In the genomic region with DNA sequence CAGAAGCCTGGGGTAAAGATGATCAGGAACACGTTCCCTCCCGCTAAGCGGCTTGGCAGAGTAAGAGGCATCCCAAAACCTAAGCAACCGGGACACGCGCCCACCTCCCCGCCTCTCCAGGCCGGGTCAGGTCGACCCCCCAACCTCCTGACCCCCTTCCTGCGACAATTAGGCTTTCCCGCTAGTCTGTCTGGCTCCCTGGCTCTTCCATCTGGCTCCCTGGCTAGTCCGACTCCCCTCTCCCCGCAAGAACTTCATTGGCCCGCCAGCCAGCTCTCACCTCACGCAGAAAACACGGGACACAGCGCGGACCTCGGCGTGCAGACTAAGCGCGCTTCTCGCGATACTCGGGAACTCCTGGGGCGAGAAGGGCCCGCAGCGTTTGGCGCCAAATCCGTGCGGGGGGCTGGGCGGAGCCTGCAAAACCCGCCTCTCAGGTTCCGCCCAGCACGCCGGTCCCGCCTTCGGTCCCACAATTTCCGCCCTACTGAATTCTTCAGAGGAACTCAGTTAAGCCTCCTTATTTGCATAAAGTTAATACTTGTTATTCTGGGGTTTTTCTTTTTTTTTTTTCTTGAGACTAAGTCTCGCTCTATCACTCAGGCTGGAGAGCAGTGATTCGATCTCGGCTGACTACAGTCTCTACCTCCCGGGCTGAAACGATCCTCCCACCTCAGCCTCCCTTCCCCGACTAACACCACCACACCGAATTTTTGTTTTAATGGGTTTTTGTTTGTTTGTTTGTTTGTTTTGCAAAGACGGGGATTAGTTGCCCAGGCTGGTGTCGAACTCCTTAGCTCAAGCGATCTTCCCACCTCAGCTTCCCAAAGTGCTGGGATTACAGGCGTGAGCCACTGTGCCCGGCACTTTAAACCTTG, we compare ENCODE assay signal across 8 cellular contexts. TPM values are rescaled to one million over a fixed set of nuclear protein-coding genes. Genes with fewer than 3 reads are reported as not detected.
A peak's percentile ranks its signal among the peaks of the same experiment; 100 is the strongest.
DNase-seq lines count a peak whose midpoint lies in the region; ATAC-seq and TF ChIP-seq lines count a peak whose summit lies in the region.

A gene with protein sequence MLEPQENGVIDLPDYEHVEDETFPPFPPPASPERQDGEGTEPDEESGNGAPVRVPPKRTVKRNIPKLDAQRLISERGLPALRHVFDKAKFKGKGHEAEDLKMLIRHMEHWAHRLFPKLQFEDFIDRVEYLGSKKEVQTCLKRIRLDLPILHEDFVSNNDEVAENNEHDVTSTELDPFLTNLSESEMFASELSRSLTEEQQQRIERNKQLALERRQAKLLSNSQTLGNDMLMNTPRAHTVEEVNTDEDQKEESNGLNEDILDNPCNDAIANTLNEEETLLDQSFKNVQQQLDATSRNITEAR (minus strand): TSS at position 327 of the 878 bp plus-strand sequence. CDS start 3,738 bp downstream, outside the sequence.

- peak; percentile 91 for ATAC-seq in GM19025 (IDR thresholded peaks at IDR 0.05; ENCODE audit: low read depth, unreplicated experiment)
- ATAC-seq in HG03280 (IDR thresholded peaks at IDR 0.05; ENCODE audit: unreplicated experiment), result peak; percentile 93
- ATAC-seq in activated B cell treated with CpG ODN at 0.5 μM for 24 hours (ENCODE audit: low read depth), result peak; percentile 94

- H3K4me1 Mint-ChIP-seq in activated B cell treated with CpG ODN at 0.5 μM for 24 hours (peaks cover 24% of the 10 kb centered on the region), immature natural killer cell (peaks cover 15 to 17% of the 10 kb centered on the region in 2 donors)

- peaks cover 15% of the 10 kb centered on the region for H3K36me3 Mint-ChIP-seq in activated B cell treated with CpG ODN at 0.5 μM for 24 hours (ENCODE audit: low read depth)
- peaks cover 0 to 4% (median 0%) of the 10 kb centered on the region in 3 donors for H3K36me3 Mint-ChIP-seq in immature natural killer cell

- POLR2A ChIA-PET in activated B cell treated with CpG ODN at 0.5 μM for 24 hours (lab: Charles Lee), result interaction anchor here (0.6 to 4.5 kb wide), 10 partner anchors 25 to 148 kb away, joined by 3 to 24 read pairs (median 6); a partner anchor contains a TSS

- no peak for TF ChIP-seq CTCF in AG09319 (IDR thresholded peaks at IDR 0.05; ENCODE audit: low read depth, low read length)
- no peak for TF ChIP-seq CTCF in activated B cell treated with CpG ODN at 0.5 μM for 24 hours (IDR thresholded peaks at IDR 0.05)

- H3K9me3 Mint-ChIP-seq in activated B cell treated with CpG ODN at 0.5 μM for 24 hours (no peaks in the 10 kb centered on the region), immature natural killer cell (no peaks in the 10 kb centered on the region)

- CTCF ChIA-PET in activated B cell treated with CpG ODN at 0.5 μM for 24 hours (lab: Charles Lee), result no interaction called here

- H3K27ac ChIP-seq in caudate nucleus (ENCODE audit: low read depth, low read length), result no peak within 1 kb of the TSS

- H3K27ac Mint-ChIP-seq in activated B cell treated with CpG ODN at 0.5 μM for 24 hours (peak within 1 kb of the TSS; percentile 95), immature natural killer cell (peak within 1 kb of the TSS; percentile 83 to 97 (median 94))

- H3K27me3 Mint-ChIP-seq in activated B cell treated with CpG ODN at 0.5 μM for 24 hours (no peaks in the 10 kb centered on the region), immature natural killer cell (ENCODE audit: low read depth in 3 of 3) (peaks cover 4 to 8% (median 5%) of the 10 kb centered on the region in 3 donors)

- DNase-seq in AG09319 (ENCODE audit: extremely low read depth, low read depth), result peak; percentile 89
- DNase-seq in NCI-H345 (lab: John Stamatoyannopoulos, UW), result peak; percentile 91
- DNase-seq in activated B cell treated with CpG ODN at 0.5 μM for 24 hours, result peak; percentile 92
- peak; percentile 3 to 90 (median 76) for DNase-seq in caudate nucleus (lab: John Stamatoyannopoulos, UW)
- peak; percentile 95 for DNase-seq in immature natural killer cell
- peak; percentile 90 for DNase-seq in smooth muscle cell of the brain vasculature (ENCODE audit: low read depth, low spot score)

- intact Hi-C loops in activated B cell treated with CpG ODN at 0.5 μM for 24 hours (cut with micrococcal nuclease), result loop anchor here (1.0 kb wide), 6 partner anchors 13 to 148 kb away; a partner anchor contains a TSS

- H3K4me3 Mint-ChIP-seq in activated B cell treated with CpG ODN at 0.5 μM for 24 hours, result peak within 1 kb of the TSS; percentile 98
- peak within 1 kb of the TSS; percentile 95 to 99 (median 96) for H3K4me3 Mint-ChIP-seq in immature natural killer cell

RNA-seq across cellular contexts. Expression of the gene that starts here (rescaled TPM):
- total RNA-seq in activated B cell treated with CpG ODN at 0.5 μM for 24 hours, result 10.8 and 11.5 TPM in 2 replicates
- 10 to 100 TPM in 1 of 3 donors, 1 to 10 TPM in 2; 4.0 to 10.2 (median 7.2) TPM for polyA plus RNA-seq in immature natural killer cell
